Comparison of ENCODE assay signal across 12 cellular contexts in genomic region chr1:222732216-222733159, GRCh38. TPM values are rescaled to one million over a fixed set of nuclear protein-coding genes. Genes with fewer than 3 reads are reported as not detected.
A peak's percentile ranks its signal among the peaks of the same experiment; 100 is the strongest.
DNase-seq lines count a peak whose midpoint lies in the region; ATAC-seq and TF ChIP-seq lines count a peak whose summit lies in the region.
"Had no signal": no experiment of that assay in that cellular context is flagged by ENCODE, and none has a peak within 500 bp of the region (broad histone marks: within the 10 kb centered on the region; RNA-seq: fewer than 3 reads in every experiment).

No MANE protein-coding gene starts in this region.

- no peak for DNase-seq in activated CD4-positive, alpha-beta T cell treated with anti-CD3 and anti-CD28 coated beads, Interleukin-2, amount 10 ng/mL, durations not matched to agents 7 days and 5 days
- no peak for DNase-seq in activated CD4-positive, alpha-beta T cell treated with anti-CD3 and anti-CD28 coated beads for 4 hours
- DNase-seq in NB4 (ENCODE audit: low read depth) (peak; percentile 8), chondrocyte (ENCODE audit: low spot score) (no peak), SHP77 (lab: John Stamatoyannopoulos, UW) (no peak)
- DNase-seq in stimulated activated naive CD4-positive, alpha-beta T cell (lab: John Stamatoyannopoulos, UW), result no peak
- DNase-seq: amniotic stem cell had no signal

- H3K36me3 Mint-ChIP-seq in activated CD4-positive, alpha-beta T cell treated with anti-CD3 and anti-CD28 coated beads, Interleukin-2, amount 10 ng/mL, durations not matched to agents 7 days and 5 days (ENCODE audit: low read depth), result peaks cover 50% of the 10 kb centered on the region
- peaks cover 65% of the 10 kb centered on the region for H3K36me3 Mint-ChIP-seq in stimulated activated naive CD8-positive, alpha-beta T cell treated with anti-CD3 and anti-CD28 coated beads, Interleukin-15, Interleukin-2, amounts not matched to agents 100 ng/mL and 50 ng/mL, for 24 hours (ENCODE audit: low read depth)
- H3K36me3 Mint-ChIP-seq in chondrocyte (ENCODE audit: low read depth), result peaks cover 34% of the 10 kb centered on the region

- no peaks in the 10 kb centered on the region for H3K9me3 Mint-ChIP-seq in activated CD4-positive, alpha-beta T cell treated with anti-CD3 and anti-CD28 coated beads, Interleukin-2, amount 10 ng/mL, durations not matched to agents 7 days and 5 days
- no peaks in the 10 kb centered on the region for H3K9me3 Mint-ChIP-seq in stimulated activated naive CD8-positive, alpha-beta T cell treated with anti-CD3 and anti-CD28 coated beads, Interleukin-15, Interleukin-2, amounts not matched to agents 100 ng/mL and 50 ng/mL, for 24 hours
- H3K9me3 Mint-ChIP-seq in chondrocyte (ENCODE audit: low read depth), result no peaks in the 10 kb centered on the region

- no peak overlapping the region for H3K4me3 ChIP-seq in NB4 (ENCODE audit: low read depth, low read length)
- H3K4me3 ChIP-seq: A549, suprapubic skin had no signal

- TF ChIP-seq CTCF in NB4 (IDR thresholded peaks at IDR 0.05; ENCODE audit: low read depth, low read length), result no peak
- no peak for TF ChIP-seq CTCF in chondrocyte (IDR thresholded peaks at IDR 0.05)

- H3K4me3 Mint-ChIP-seq in activated CD4-positive, alpha-beta T cell treated with anti-CD3 and anti-CD28 coated beads, Interleukin-2, amount 10 ng/mL, durations not matched to agents 7 days and 5 days, result no peak overlapping the region
- no peak overlapping the region for H3K4me3 Mint-ChIP-seq in stimulated activated naive CD8-positive, alpha-beta T cell treated with anti-CD3 and anti-CD28 coated beads, Interleukin-15, Interleukin-2, amounts not matched to agents 100 ng/mL and 50 ng/mL, for 24 hours
- H3K4me3 Mint-ChIP-seq in chondrocyte (ENCODE audit: unreplicated experiment), result no peak overlapping the region

- ATAC-seq in HG02840 (IDR thresholded peaks at IDR 0.05; ENCODE audit: low FRiP score, unreplicated experiment), result peak; percentile 98
- ATAC-seq: A549, HCT116 had no signal

- H3K4me1 Mint-ChIP-seq in activated CD4-positive, alpha-beta T cell treated with anti-CD3 and anti-CD28 coated beads, Interleukin-2, amount 10 ng/mL, durations not matched to agents 7 days and 5 days, result peaks cover 24% of the 10 kb centered on the region
- peaks cover 21% of the 10 kb centered on the region for H3K4me1 Mint-ChIP-seq in stimulated activated naive CD8-positive, alpha-beta T cell treated with anti-CD3 and anti-CD28 coated beads, Interleukin-15, Interleukin-2, amounts not matched to agents 100 ng/mL and 50 ng/mL, for 24 hours (ENCODE audit: low read depth)
- H3K4me1 Mint-ChIP-seq in chondrocyte (ENCODE audit: low read depth), result no peaks in the 10 kb centered on the region

- H3K27me3 Mint-ChIP-seq in activated CD4-positive, alpha-beta T cell treated with anti-CD3 and anti-CD28 coated beads, Interleukin-2, amount 10 ng/mL, durations not matched to agents 7 days and 5 days, result no peaks in the 10 kb centered on the region
- no peaks in the 10 kb centered on the region for H3K27me3 Mint-ChIP-seq in stimulated activated naive CD8-positive, alpha-beta T cell treated with anti-CD3 and anti-CD28 coated beads, Interleukin-15, Interleukin-2, amounts not matched to agents 100 ng/mL and 50 ng/mL, for 24 hours
- H3K27me3 Mint-ChIP-seq in chondrocyte (ENCODE audit: low read depth), result no peaks in the 10 kb centered on the region

- CTCF ChIA-PET in activated CD4-positive, alpha-beta T cell treated with anti-CD3 and anti-CD28 coated beads, Interleukin-2, amount 10 ng/mL, durations not matched to agents 7 days and 5 days (lab: Charles Lee), result interaction anchor here (0.7 to 1.5 kb wide), 2 partner anchors 67 to 96 kb away, joined by 3 to 5 read pairs; no protein-coding TSS in a partner anchor

- peak overlapping the region; percentile 70 for H3K27ac Mint-ChIP-seq in activated CD4-positive, alpha-beta T cell treated with anti-CD3 and anti-CD28 coated beads, Interleukin-2, amount 10 ng/mL, durations not matched to agents 7 days and 5 days
- peak overlapping the region; percentile 53 for H3K27ac Mint-ChIP-seq in stimulated activated naive CD8-positive, alpha-beta T cell treated with anti-CD3 and anti-CD28 coated beads, Interleukin-15, Interleukin-2, amounts not matched to agents 100 ng/mL and 50 ng/mL, for 24 hours
- no peak overlapping the region for H3K27ac Mint-ChIP-seq in chondrocyte (ENCODE audit: unreplicated experiment)

- no peak for TF ChIP-seq POLR2A in NB4 (IDR thresholded peaks at IDR 0.05; ENCODE audit: extremely low read depth, insufficient read length)

- POLR2A ChIA-PET in activated CD4-positive, alpha-beta T cell treated with anti-CD3 and anti-CD28 coated beads, Interleukin-2, amount 10 ng/mL, durations not matched to agents 7 days and 5 days (lab: Charles Lee), result interaction anchor here (0.5 kb wide), 1 partner anchor 641 kb away, joined by 3 read pairs; no protein-coding TSS in a partner anchor

RNA-seq across cellular contexts. Expression of gene FAM177B, which starts 4.5 kb away (rescaled TPM):
- under 1 TPM in 1 of 2 experiments, not detected in 1; 0.60 TPM for total RNA-seq in activated CD4-positive, alpha-beta T cell treated with anti-CD3 and anti-CD28 coated beads, Interleukin-2, amount 10 ng/mL, durations not matched to agents 7 days and 5 days
- total RNA-seq in chondrocyte, result not detected in 3 replicates

RNA-seq across cellular contexts. Expression of gene BROX, which starts 20.1 kb away (rescaled TPM):
- 10 to 100 TPM; 55.5 to 64.1 TPM for total RNA-seq in activated CD4-positive, alpha-beta T cell treated with anti-CD3 and anti-CD28 coated beads, Interleukin-2, amount 10 ng/mL, durations not matched to agents 7 days and 5 days
- 32.5 to 36.1 TPM (median 35.6 TPM) in 3 replicates for total RNA-seq in chondrocyte

RNA-seq across cellular contexts. Expression of gene AIDA, which starts 20.2 kb away (rescaled TPM):
- 10 to 100 TPM; 69.7 to 81.1 TPM for total RNA-seq in activated CD4-positive, alpha-beta T cell treated with anti-CD3 and anti-CD28 coated beads, Interleukin-2, amount 10 ng/mL, durations not matched to agents 7 days and 5 days
- total RNA-seq in chondrocyte, result 67.9 to 75.1 TPM (median 74.5 TPM) in 3 replicates
